ENCODE assay signal across 10 cellular contexts in the genomic region with DNA sequence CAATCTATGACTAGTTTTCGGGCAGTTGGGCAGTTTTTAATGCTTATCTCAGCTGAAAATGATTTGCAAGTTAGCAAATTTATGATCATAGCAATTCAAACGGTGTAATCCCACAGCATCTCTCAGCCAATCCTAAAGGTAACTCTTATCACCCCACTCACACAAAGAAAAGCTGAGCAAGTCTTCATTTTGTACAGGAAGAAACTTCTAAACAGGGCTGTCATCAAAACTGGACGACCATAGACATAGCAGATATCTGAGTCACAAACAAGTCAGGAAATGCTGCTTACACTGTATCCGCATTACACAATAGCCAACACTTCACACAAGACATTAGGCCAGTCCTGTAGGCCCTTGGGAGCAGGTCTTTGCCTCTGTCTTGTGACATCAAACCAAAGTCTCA. TPM values are rescaled to one million over a fixed set of nuclear protein-coding genes. Genes with fewer than 3 reads are reported as not detected.
DNase-seq lines count a peak whose midpoint lies in the region; ATAC-seq and TF ChIP-seq lines count a peak whose summit lies in the region.
"Had no signal": no experiment of that assay in that cellular context is flagged by ENCODE, and none has a peak within 500 bp of the region (broad histone marks: within the 10 kb centered on the region; RNA-seq: fewer than 3 reads in every experiment).

No MANE protein-coding gene starts in this region.

- TF ChIP-seq CTCF in PC-3 (conservative IDR thresholded peaks at IDR 0.05; ENCODE audit: low read depth, low read length): no peak
- TF ChIP-seq CTCF in endothelial cell (IDR thresholded peaks at IDR 0.05; ENCODE audit: unreplicated experiment): no peak
- no peak for TF ChIP-seq CTCF in neutrophil (IDR thresholded peaks at IDR 0.05)
- no peak for TF ChIP-seq CTCF in gastroesophageal sphincter (IDR thresholded peaks at IDR 0.05)

- no peak overlapping the region for H3K4me3 Mint-ChIP-seq in endothelial cell (ENCODE audit: unreplicated experiment)
- H3K4me3 Mint-ChIP-seq: nephron progenitor cell had no signal

- 50 to 63% methylated on average over 4 of the region's 4 CpGs for WGBS in gastroesophageal sphincter (ENCODE audit: low coverage in 1 of 2), 2 donors

- no TSS peak for BruUV-seq in PC-3 (replicated peaks; lab: Mats Ljungman, UMichigan)

- no peak for TF ChIP-seq EP300 in gastroesophageal sphincter (IDR thresholded peaks at IDR 0.05)

- POLR2A ChIA-PET in PC-3 (lab: Charles Lee; ENCODE audit: unreplicated experiment): interaction anchor here (0.6 kb wide), 2 partner anchors 82 to 705 kb away, joined by 4 to 9 read pairs; no protein-coding TSS in a partner anchor

- H3K9me3 Mint-ChIP-seq in endothelial cell (ENCODE audit: unreplicated experiment): no peaks in the 10 kb centered on the region
- H3K9me3 Mint-ChIP-seq: nephron progenitor cell had no signal

- CTCF ChIA-PET in PC-3 (lab: Charles Lee): interaction anchor here (0.6 to 0.7 kb wide), 4 partner anchors 96 to 1194 kb away, joined by 3 to 5 read pairs (median 4); partner anchors contain the start of gene FOXD1

- H3K27ac ChIP-seq in PC-3 (ENCODE audit: low read length) (peak overlapping the region; percentile 69), neutrophil (peak overlapping the region; percentile 80), gastroesophageal sphincter (no peak overlapping the region)

- H3K27ac Mint-ChIP-seq in endothelial cell (ENCODE audit: unreplicated experiment): peak overlapping the region; percentile 93
- H3K27ac Mint-ChIP-seq: nephron progenitor cell had no signal

- H3K4me1 ChIP-seq in PC-3 (ENCODE audit: insufficient read depth, low read length): peaks cover 40% of the 10 kb centered on the region
- H3K4me1 ChIP-seq in neutrophil (ENCODE audit: control insufficient read depth in 1 of 2, insufficient read depth in 1 of 2, low read depth in 1 of 2, low read length in 1 of 2): peaks cover 60 to 70% of the 10 kb centered on the region in 2 experiments
- H3K4me1 ChIP-seq in gastroesophageal sphincter: peaks cover 0 to 36% (median 5%) of the 10 kb centered on the region in 3 donors

- peak overlapping the region; percentile 73 for H2AFZ ChIP-seq in PC-3 (ENCODE audit: low read length)

- H3K27me3 Mint-ChIP-seq in endothelial cell (ENCODE audit: unreplicated experiment): peaks cover 4% of the 10 kb centered on the region

- TF ChIP-seq POLR2A in gastroesophageal sphincter (IDR thresholded peaks at IDR 0.05): no peak

- ATAC-seq in PC-3: peak; percentile 19
- ATAC-seq in gastroesophageal sphincter: no peak
- ATAC-seq in GM19467 (IDR thresholded peaks at IDR 0.05; ENCODE audit: unreplicated experiment): no peak
- ATAC-seq in GM21619 (IDR thresholded peaks at IDR 0.05; ENCODE audit: unreplicated experiment): no peak

- intact Hi-C loops in PC-3 (cut with micrococcal nuclease): loop anchor here (2.0 to 5.0 kb wide), 5 partner anchors 251 to 578 kb away; no protein-coding TSS in a partner anchor

- H3F3A ChIP-seq in PC-3 (ENCODE audit: low read length, unreplicated experiment): peaks cover 6% of the 10 kb centered on the region

- no peaks in the 10 kb centered on the region for H3K9me2 ChIP-seq in PC-3 (replicated peaks; ENCODE audit: low read length)

- peak overlapping the region; percentile 89 for H3K4me2 ChIP-seq in PC-3 (ENCODE audit: low read length)

- H3K4me1 Mint-ChIP-seq in endothelial cell (ENCODE audit: unreplicated experiment): peaks cover 45% of the 10 kb centered on the region

- no peaks in the 10 kb centered on the region for H3K27me3 ChIP-seq in PC-3 (ENCODE audit: low read length)
- peaks cover 15% of the 10 kb centered on the region for H3K27me3 ChIP-seq in neutrophil
- H3K27me3 ChIP-seq in gastroesophageal sphincter: no peaks in the 10 kb centered on the region

- H3K36me3 ChIP-seq in PC-3 (ENCODE audit: low read depth, low read length) (no peaks in the 10 kb centered on the region), neutrophil (no peaks in the 10 kb centered on the region), gastroesophageal sphincter (no peaks in the 10 kb centered on the region)

- no peak overlapping the region for H3K9ac ChIP-seq in PC-3 (ENCODE audit: low read length)

- H4K20me1 ChIP-seq in PC-3 (ENCODE audit: low read length): peaks cover 9% of the 10 kb centered on the region; the same call in 1 of the 2 replicates

- H3K4me3 ChIP-seq in PC-3 (ENCODE audit: low read length) (peak overlapping the region; percentile 91; the same call in 1 of the 2 replicates), neutrophil (ENCODE audit: low read depth in 1 of 2, low read length in 1 of 2) (peak overlapping the region in 1 of 2 experiments; percentile 1), gastroesophageal sphincter (no peak overlapping the region)

- no peaks in the 10 kb centered on the region for H3K9me3 ChIP-seq in PC-3 (ENCODE audit: low read length)
- no peaks in the 10 kb centered on the region for H3K9me3 ChIP-seq in neutrophil
- H3K9me3 ChIP-seq in gastroesophageal sphincter: no peaks in the 10 kb centered on the region

- H3K36me3 Mint-ChIP-seq in endothelial cell (ENCODE audit: low read depth, unreplicated experiment): peaks cover 12% of the 10 kb centered on the region

- DNase-seq in Daoy (ENCODE audit: low read depth): peak; percentile 88
- DNase-seq in PC-3: peak; percentile 90
- DNase-seq in endothelial cell (ENCODE audit: low spot score): no peak
- no peak for DNase-seq in activated T-cell treated with anti-CD3 and anti-CD28 coated beads, Interleukin-2, amount 50 U/mL, for 1 hour
- DNase-seq: effector CD8-positive, alpha-beta T cell; nephron progenitor cell had no signal

- peaks cover 22% of the 10 kb centered on the region for H3K79me2 ChIP-seq in PC-3 (ENCODE audit: low read length)

RNA-seq across cellular contexts. Expression of gene ENC1, which starts 2.6 kb away (rescaled TPM):
- total RNA-seq in Daoy (2014; rRNA removed; shearing (Covaris generic)): 66.7 and 74.6 TPM in 2 replicates
- total RNA-seq in PC-3 (2014; rRNA removed): 24.5 TPM in 2 replicates
- total RNA-seq in endothelial cell (ENCODE audit: unreplicated experiment): 162 TPM
- 10 to 100 TPM in 1 of 4 donors, 1 to 10 TPM in 3; 4.0 to 14.2 (median 7.7) TPM for total RNA-seq in gastroesophageal sphincter

RNA-seq across cellular contexts. Expression of gene HEXB, which starts 41.9 kb away (rescaled TPM):
- total RNA-seq in Daoy (2014; rRNA removed; shearing (Covaris generic)): 125 and 150 TPM in 2 replicates
- total RNA-seq in PC-3 (2014; rRNA removed): 91.5 and 131 TPM in 2 replicates
- 79.4 TPM for total RNA-seq in endothelial cell (ENCODE audit: unreplicated experiment)
- 100 to 1,000 TPM in 2 of 4 donors, 10 to 100 TPM in 2; 89.1 to 135 (median 103) TPM for total RNA-seq in gastroesophageal sphincter

Comparison
In these comparisons a context has a peak if more than half of its experiments do, and no peak if none do; other contexts are left out.
1. DNase-seq: peak in Daoy (single experiment) and PC-3 (single experiment); none in endothelial cell (single experiment) and activated T-cell treated with anti-CD3 and anti-CD28 coated beads, Interleukin-2, amount 50 U/mL, for 1 hour (single experiment).
2. H3K27ac ChIP-seq: peak in PC-3 (single experiment) and neutrophil (single experiment); none in gastroesophageal sphincter (0 of 4).